ENCODE assay signal across 9 cellular contexts in genomic region chr4:124018383-124019317, GRCh38.
DNase-seq lines count a peak whose midpoint lies in the region; ATAC-seq and TF ChIP-seq lines count a peak whose summit lies in the region.
"Had no signal": no experiment of that assay in that cellular context is flagged by ENCODE, and none has a peak within 500 bp of the region (broad histone marks: within the 10 kb centered on the region; RNA-seq: fewer than 3 reads in every experiment).

No MANE protein-coding gene starts in this region.

- H3K27ac ChIP-seq in rectal smooth muscle tissue (ENCODE audit: low read depth, low read length): peak overlapping the region; percentile 37

- H3K4me3 ChIP-seq in BJ (ENCODE audit: low read depth, low read length): no peak overlapping the region
- no peak overlapping the region for H3K4me3 ChIP-seq in fibroblast of villous mesenchyme (ENCODE audit: low read depth, low read length)
- no peak overlapping the region for H3K4me3 ChIP-seq in rectal smooth muscle tissue (ENCODE audit: low read length)

- CTCF ChIA-PET in BJ (lab: Yijun Ruan, JAX): interaction anchor here (1.2 to 1.5 kb wide), 2 partner anchors 10 to 19 kb away, joined by 3 to 5 read pairs; no protein-coding TSS in a partner anchor

- POLR2A ChIA-PET in BJ (lab: Charles Lee): interaction anchor here (0.7 kb wide), 1 partner anchor 36 kb away, joined by 3 read pairs; no protein-coding TSS in a partner anchor

- DNase-seq in BJ (ENCODE audit: low read depth) (peak; percentile 44), RKO (ENCODE audit: low spot score) (peak; percentile 6), fibroblast of villous mesenchyme (ENCODE audit: low read depth) (peak; percentile 77), NCI-H146 treated with DMSO at 0.1 percent for 48 hours (lab: John Stamatoyannopoulos, UW; ENCODE audit: unreplicated experiment) (no peak)
- DNase-seq in effector memory CD8-positive, alpha-beta T cell: no peak

- no peaks in the 10 kb centered on the region for H3K4me1 Mint-ChIP-seq in effector memory CD8-positive, alpha-beta T cell (ENCODE audit: low read depth in 2 of 2)

- H3K27ac Mint-ChIP-seq in effector memory CD8-positive, alpha-beta T cell: no peak overlapping the region
- H3K27ac Mint-ChIP-seq: IgD-negative memory B cell had no signal

- H3K36me3 ChIP-seq in BJ (ENCODE audit: control insufficient read depth, insufficient read depth, low read length) (no peaks in the 10 kb centered on the region), rectal smooth muscle tissue (ENCODE audit: control insufficient read depth, insufficient read depth, low read length) (no peaks in the 10 kb centered on the region)

- no peak overlapping the region for H3K4me3 Mint-ChIP-seq in effector memory CD8-positive, alpha-beta T cell

- peaks cover 2% of the 10 kb centered on the region for H3K4me1 ChIP-seq in rectal smooth muscle tissue (ENCODE audit: control insufficient read depth, insufficient read depth, low read length)

- no peak for TF ChIP-seq CTCF in BJ (IDR thresholded peaks at IDR 0.05; ENCODE audit: insufficient read depth, low read depth, low read length)
- no peak for TF ChIP-seq CTCF in fibroblast of villous mesenchyme (IDR thresholded peaks at IDR 0.05; ENCODE audit: insufficient read depth, low read depth, low read length)

- H3K27me3 ChIP-seq in BJ (ENCODE audit: control insufficient read depth, insufficient read depth, low read length) (no peaks in the 10 kb centered on the region), rectal smooth muscle tissue (ENCODE audit: control insufficient read depth, insufficient read depth, low read length) (no peaks in the 10 kb centered on the region)

- no peaks in the 10 kb centered on the region for H3K36me3 Mint-ChIP-seq in effector memory CD8-positive, alpha-beta T cell (ENCODE audit: insufficient read depth)
- H3K36me3 Mint-ChIP-seq: IgD-negative memory B cell had no signal

- ATAC-seq in GM18870 (IDR thresholded peaks at IDR 0.05; ENCODE audit: unreplicated experiment) (peak; percentile 100), HG03039 (IDR thresholded peaks at IDR 0.05; ENCODE audit: unreplicated experiment) (peak; percentile 100)
- ATAC-seq in effector memory CD8-positive, alpha-beta T cell (replicated peaks): no peak

- H3K9me3 Mint-ChIP-seq in effector memory CD8-positive, alpha-beta T cell: no peaks in the 10 kb centered on the region

- H3K9ac ChIP-seq in rectal smooth muscle tissue (ENCODE audit: low read length): no peak overlapping the region

- no peaks in the 10 kb centered on the region for H3K27me3 Mint-ChIP-seq in effector memory CD8-positive, alpha-beta T cell
- H3K27me3 Mint-ChIP-seq: IgD-negative memory B cell had no signal

Comparison
In these comparisons a context has a peak if more than half of its experiments do, and no peak if none do; other contexts are left out.
1. DNase-seq: peak in BJ (single experiment), RKO (single experiment) and fibroblast of villous mesenchyme (single experiment); none in NCI-H146 treated with DMSO at 0.1 percent for 48 hours (single experiment) and effector memory CD8-positive, alpha-beta T cell (0 of 3).